18 cellular contexts compared by ENCODE assay signal in the genomic region with DNA sequence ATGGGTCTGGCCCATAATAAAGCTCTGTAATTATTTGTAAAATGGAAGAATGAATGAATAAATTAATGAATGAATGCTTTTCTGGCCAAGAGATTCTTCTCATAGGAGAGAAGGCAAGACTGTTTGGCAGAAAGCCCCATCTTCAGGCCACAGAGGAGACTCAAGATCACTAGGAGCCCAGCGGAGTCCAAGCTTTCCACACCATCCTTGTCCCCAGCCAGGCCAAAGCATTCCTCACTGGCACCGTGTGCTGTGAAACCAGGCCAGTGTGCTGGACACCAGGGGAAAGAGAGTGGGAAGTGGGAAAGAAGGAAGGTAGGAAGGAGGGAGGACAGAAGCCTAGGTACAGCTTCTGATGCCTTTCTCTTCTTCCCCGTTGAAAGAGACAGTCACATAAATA.
"Had no signal": no experiment of that assay in that cellular context is flagged by ENCODE, and none has a peak within 500 bp of the region (broad histone marks: within the 10 kb centered on the region; RNA-seq: fewer than 3 reads in every experiment).

No MANE protein-coding gene starts in this region.

- H3K36me3 Mint-ChIP-seq: memory B cell; natural killer cell treated with Interleukin-12 subunit alpha and Interleukin-12 subunit beta and Interleukin-15 and Interleukin-18, amount 100 ng/mL, for 72 hours had no signal

- FAIRE-seq: frontal cortex, islet of Langerhans had no signal

- H3K36me3 ChIP-seq: heart right ventricle, uterus had no signal

- ATAC-seq: activated CD4-positive, CD25-positive, alpha-beta regulatory T cell treated with anti-CD3 and anti-CD28 coated beads, Interleukin-2, amount 50 U/mL, for 24 hours; heart right ventricle; natural killer cell treated with Interleukin-12 subunit alpha and Interleukin-12 subunit beta and Interleukin-15 and Interleukin-18, amount 100 ng/mL, for 72 hours had no signal

- H3K9me3 ChIP-seq: heart right ventricle, uterus had no signal

- DNase-seq: activated naive CD4-positive, alpha-beta T cell; activated T-cell treated with anti-CD3 and anti-CD28 coated beads for 4 hours; cerebellar nuclear complex; effector memory CD4-positive, alpha-beta T cell; heart right ventricle; occipital lobe; stimulated activated CD4-positive, alpha-beta T cell treated with anti-CD3 and anti-CD28 coated beads, Interleukin-4, amount 100 ng/mL, for 4 hours; stimulated activated CD8-positive, alpha-beta memory T cell treated with anti-CD3 and anti-CD28 coated beads, Interleukin-4, amount 100 ng/mL, for 48 hours; stimulated activated naive CD4-positive, alpha-beta T cell treated with Interleukin-2 at 50 U/mL for 16 hours; uterus had no signal

- H3K27ac Mint-ChIP-seq: dendritic cell treated with granulocyte-macrophage colony-stimulating factor and Interleukin-4, amounts not matched to agents 40 ng/mL and 50 ng/mL, for 4 days; memory B cell; natural killer cell treated with Interleukin-12 subunit alpha and Interleukin-12 subunit beta and Interleukin-15 and Interleukin-18, amount 100 ng/mL, for 72 hours had no signal

- H3K9me3 Mint-ChIP-seq: dendritic cell treated with granulocyte-macrophage colony-stimulating factor and Interleukin-4, amounts not matched to agents 40 ng/mL and 50 ng/mL, for 4 days; memory B cell; natural killer cell treated with Interleukin-12 subunit alpha and Interleukin-12 subunit beta and Interleukin-15 and Interleukin-18, amount 100 ng/mL, for 72 hours had no signal

- H3K4me3 Mint-ChIP-seq: dendritic cell treated with granulocyte-macrophage colony-stimulating factor and Interleukin-4, amounts not matched to agents 40 ng/mL and 50 ng/mL, for 4 days; memory B cell; natural killer cell treated with Interleukin-12 subunit alpha and Interleukin-12 subunit beta and Interleukin-15 and Interleukin-18, amount 100 ng/mL, for 72 hours had no signal

- H3K27me3 ChIP-seq: heart right ventricle, uterus had no signal

- H3K4me3 ChIP-seq: heart right ventricle, smooth muscle cell, uterus had no signal

- H3K4me1 Mint-ChIP-seq: memory B cell had no signal

- H3K27ac ChIP-seq: epithelial cell of prostate had no signal
